ENCODE assay signal across 8 cellular contexts in the genomic region with DNA sequence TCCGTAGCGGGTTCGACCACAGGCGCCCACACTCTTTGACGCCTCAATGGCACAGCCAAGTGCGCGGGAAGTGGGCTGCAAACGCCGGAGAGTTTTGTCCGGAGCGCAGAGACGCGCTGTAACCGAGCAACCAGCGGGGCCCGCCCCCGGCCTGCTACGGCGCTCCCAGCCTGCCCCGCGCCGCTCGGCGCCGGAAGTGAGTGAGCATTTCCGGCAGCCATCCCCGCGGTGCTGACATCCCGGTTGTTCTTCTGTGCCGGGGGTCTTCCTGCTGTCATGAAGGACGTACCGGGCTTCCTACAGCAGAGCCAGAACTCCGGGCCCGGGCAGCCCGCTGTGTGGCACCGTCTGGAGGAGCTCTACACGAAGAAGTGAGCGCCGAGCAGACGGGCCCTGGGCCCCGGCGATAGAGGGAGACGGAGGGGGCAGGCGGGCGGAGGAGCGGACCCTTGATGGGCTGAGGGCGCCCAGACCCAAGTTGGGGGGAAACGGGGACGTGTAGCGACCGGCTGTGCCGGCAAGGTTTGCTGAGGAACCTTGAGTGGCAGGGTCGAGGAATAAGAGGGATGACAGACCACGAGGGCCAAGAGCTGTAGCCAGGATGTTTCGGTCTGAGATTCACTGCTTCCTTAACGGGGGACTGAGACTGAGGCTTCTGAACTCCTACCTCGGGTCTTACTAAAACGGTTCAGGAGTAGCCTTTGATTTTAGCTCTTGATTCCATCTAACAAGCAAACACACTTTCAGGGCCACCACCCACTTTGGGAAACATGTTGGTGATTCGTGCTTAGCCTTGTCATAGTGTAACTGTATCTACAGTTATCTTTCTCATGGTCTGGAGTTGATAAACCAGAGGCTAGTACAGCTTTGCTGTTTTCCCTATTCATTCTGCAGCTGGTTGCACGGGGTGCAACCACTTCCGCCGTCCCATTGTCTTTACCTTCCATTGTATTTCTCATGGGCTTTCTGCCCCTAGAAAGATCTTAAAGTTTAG.
DNase-seq lines count a peak whose midpoint lies in the region; ATAC-seq and TF ChIP-seq lines count a peak whose summit lies in the region.

A gene (plus strand): TSS at position 203 of the 994 bp plus-strand sequence. CDS start 74 bp downstream, at position 277.

- H3K9me2 ChIP-seq in OCI-LY1 (ENCODE audit: low read depth, low read length), result no peaks in the 10 kb centered on the region

- H3K36me3 ChIP-seq in OCI-LY1 (ENCODE audit: insufficient read depth, low read length), result peaks cover 35% of the 10 kb centered on the region
- H3K36me3 ChIP-seq in mucosa of rectum (ENCODE audit: control insufficient read depth in 2 of 2, insufficient read depth in 2 of 2, low read length in 2 of 2), result peaks cover 9 to 15% of the 10 kb centered on the region in 2 donors

- peak within 1 kb of the TSS; percentile 91 for H3K27ac ChIP-seq in OCI-LY1 (ENCODE audit: low read depth, low read length, poor library complexity, severe bottlenecking)
- H3K27ac ChIP-seq in mucosa of rectum (ENCODE audit: low read depth in 2 of 2, low read length in 2 of 2), result peak within 1 kb of the TSS; percentile 97 to 98

- ATAC-seq in GM19455 (IDR thresholded peaks at IDR 0.05; ENCODE audit: unreplicated experiment), result peak; percentile 80

- H3K9ac ChIP-seq in OCI-LY1 (ENCODE audit: low read length) (peak within 1 kb of the TSS; percentile 100), mucosa of rectum (ENCODE audit: low read depth in 1 of 2, low read length in 2 of 2) (peak within 1 kb of the TSS; percentile 90 to 94)

- H3K79me2 ChIP-seq in OCI-LY1 (ENCODE audit: insufficient read depth, low read length), result peaks cover 32% of the 10 kb centered on the region

- DNase-seq in COLO829 (ENCODE audit: low spot score) (peak; percentile 88), HPDE6-E6E7 (ENCODE audit: extremely low spot score) (peak; percentile 82), activated T-cell treated with anti-CD3 and anti-CD28 coated beads for 48 hours (ENCODE audit: low read depth) (peak; percentile 91), erythroblast (lab: John Stamatoyannopoulos, UW) (peak; percentile 89 to 92)
- peak; percentile 93 for DNase-seq in stimulated activated CD8-positive, alpha-beta memory T cell treated with anti-CD3 and anti-CD28 coated beads, Interleukin-4, amount 100 ng/mL, for 48 hours

- no peaks in the 10 kb centered on the region for H3K9me3 ChIP-seq in OCI-LY1 (ENCODE audit: low read length)
- no peaks in the 10 kb centered on the region for H3K9me3 ChIP-seq in mucosa of rectum (ENCODE audit: control insufficient read depth in 2 of 2, low read length in 2 of 2)

- TF ChIP-seq POLR2A in erythroblast (IDR thresholded peaks at IDR 0.05; ENCODE audit: low read length), result peak; percentile 71

- H3K4me2 ChIP-seq in OCI-LY1 (ENCODE audit: low read length), result peak within 1 kb of the TSS; percentile 90

- H3K4me3 ChIP-seq in OCI-LY1 (ENCODE audit: low read depth, low read length, poor library complexity, severe bottlenecking) (peak within 1 kb of the TSS; percentile 100), mucosa of rectum (ENCODE audit: low read length in 2 of 2) (peak within 1 kb of the TSS; percentile 77 to 92)

- H3F3A ChIP-seq in OCI-LY1 (ENCODE audit: insufficient read depth, low read length), result no peaks in the 10 kb centered on the region

- H3K27me3 ChIP-seq in OCI-LY1 (ENCODE audit: insufficient read depth, low read length) (no peaks in the 10 kb centered on the region), mucosa of rectum (ENCODE audit: control insufficient read depth in 2 of 2, insufficient read depth in 2 of 2, low read length in 2 of 2) (no peaks in the 10 kb centered on the region)

- H3K4me1 ChIP-seq in OCI-LY1 (ENCODE audit: insufficient read depth, low read length, severe bottlenecking) (peaks cover 23% of the 10 kb centered on the region), mucosa of rectum (ENCODE audit: control insufficient read depth in 2 of 2, insufficient read depth in 2 of 2, low read length in 2 of 2) (peaks cover 18% of the 10 kb centered on the region in 2 donors)

- H4K20me1 ChIP-seq in OCI-LY1 (ENCODE audit: insufficient read depth, low read length), result no peaks in the 10 kb centered on the region

- H2AFZ ChIP-seq in OCI-LY1 (ENCODE audit: low read length), result no peak within 1 kb of the TSS

- TF ChIP-seq CTCF in OCI-LY1 (IDR thresholded peaks at IDR 0.05; ENCODE audit: low read length), result no peak

Comparison
In these comparisons a context has a peak if more than half of its experiments do, and no peak if none do; other contexts are left out.
1. Peak in every context shown above with its lines: DNase-seq, ATAC-seq, H3K4me3 ChIP-seq and H3K27ac ChIP-seq.